8 cellular contexts compared by ENCODE assay signal in genomic region chr4:4107411-4108107, GRCh38.
DNase-seq lines count a peak whose midpoint lies in the region; ATAC-seq, FAIRE-seq and TF ChIP-seq lines count a peak whose summit lies in the region.
"Not testable (repeated sequence)": the region's sequence is repeated elsewhere in the genome, so short reads cannot be mapped to it uniquely, and the experiment has no call there.

No MANE protein-coding gene starts in this region.

- H3K36me3 Mint-ChIP-seq in WTC11 = not testable (repeated sequence)

- H3K4me3 Mint-ChIP-seq in WTC11 = not testable (repeated sequence)

- POLR2A ChIA-PET in WTC11 (lab: Charles Lee) = not testable (repeated sequence)

- peak; percentile 2 for DNase-seq in AG09319 (ENCODE audit: extremely low read depth, low read depth)
- DNase-seq in GM19240 (ENCODE audit: insufficient read length, low spot score) = peak; percentile 37
- peak; percentile 22 for DNase-seq in NCI-H2171 (lab: John Stamatoyannopoulos, UW)
- not testable (repeated sequence) for DNase-seq in WTC11 (ENCODE audit: low spot score)
- peak; percentile 19 to 62 (median 46) for DNase-seq in adrenal gland
- peak; percentile 71 to 74 for DNase-seq in frontal cortex (ENCODE audit: low spot score in 2 of 2)
- peak; percentile 22 for DNase-seq in myocyte (ENCODE audit: low read depth)
- DNase-seq in stimulated activated CD4-positive, alpha-beta T cell treated with anti-CD3 and anti-CD28 coated beads, TNF-alpha, amount 100 ng/mL, for 1 hour (ENCODE audit: low read depth in 3 of 3, low spot score in 1 of 3) = peak; percentile 8 to 79 (median 41)

- H3K4me3 ChIP-seq in adrenal gland = peak overlapping the region in 2 of 4 donors; percentile 22 to 56

- H3K9me3 ChIP-seq in adrenal gland (replicated peaks in 1 of 3) = not testable (repeated sequence)

- peaks cover 15% of the 10 kb centered on the region for H3K4me1 Mint-ChIP-seq in WTC11

- not testable (repeated sequence) for H3K36me3 ChIP-seq in adrenal gland (replicated peaks in 1 of 2)

- H3K27ac Mint-ChIP-seq in WTC11 = not testable (repeated sequence)

- TF ChIP-seq CTCF in AG09319 (IDR thresholded peaks at IDR 0.05; ENCODE audit: low read depth, low read length) (peak; percentile 39), adrenal gland (IDR thresholded peaks at IDR 0.05) (peak in 4 of 6 experiments; percentile 17 to 89 (median 76))
- TF ChIP-seq CTCF in WTC11 (IDR thresholded peaks at IDR 0.05) = not testable (repeated sequence)

- TF ChIP-seq POLR2A in adrenal gland (IDR thresholded peaks at IDR 0.05) = not testable (repeated sequence)

- H3K9me3 Mint-ChIP-seq in WTC11 = not testable (repeated sequence)

- WGBS in adrenal gland, 4 donors = 6 to 55% (median 26%) methylated on average over 2 to 52 of the region's 52 CpGs

- peak; percentile 38; the same call in 1 of the 2 replicates for ATAC-seq in WTC11

- H3K4me1 ChIP-seq in adrenal gland (replicated peaks in 1 of 2) = not testable (repeated sequence)

- CTCF ChIA-PET in WTC11 (lab: Charles Lee) = interaction anchor here (0.6 to 2.0 kb wide), 5 partner anchors 9 to 274 kb away, joined by 3 to 9 read pairs (median 5); partner anchors contain the start of gene TMEM128

- not testable (repeated sequence) for H3K27ac ChIP-seq in adrenal gland

- H3K27me3 ChIP-seq in adrenal gland = not testable (repeated sequence)

- not testable (repeated sequence) for FAIRE-seq in frontal cortex (lab: Jason Lieb, UNC)

- peaks cover 16% of the 10 kb centered on the region for H3K27me3 Mint-ChIP-seq in WTC11 (ENCODE audit: low read depth)

- intact Hi-C loops in adrenal gland (cut with DNase I) = loop anchor here in 1 of 2 donors (10.0 kb wide), 1 partner anchor 123 kb away; no protein-coding TSS in a partner anchor
